In the genomic region with DNA sequence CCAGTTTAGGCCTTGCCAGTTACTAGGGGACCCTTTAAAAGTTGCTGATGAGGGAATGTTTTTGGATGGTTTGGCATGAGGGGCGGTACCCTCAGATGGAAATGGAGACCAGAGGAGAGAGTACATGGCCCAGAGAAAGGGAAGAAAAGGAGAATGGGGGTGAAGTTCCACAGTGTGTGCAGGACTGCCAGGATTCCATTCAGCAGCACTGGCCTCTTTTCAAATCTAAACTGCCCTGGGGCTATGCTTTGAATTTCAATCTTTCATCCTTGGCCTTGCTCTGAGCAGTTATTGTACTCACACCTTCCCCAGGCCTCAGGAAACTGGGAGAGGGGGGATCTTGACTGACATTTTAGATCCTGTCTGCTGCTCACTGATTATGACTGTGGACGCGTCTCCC, we compare ENCODE assay signal across 7 cellular contexts. TPM values are rescaled to one million over a fixed set of nuclear protein-coding genes. Genes with fewer than 3 reads are reported as not detected.
A peak's percentile ranks its signal among the peaks of the same experiment; 100 is the strongest.
DNase-seq lines count a peak whose midpoint lies in the region; ATAC-seq, FAIRE-seq and TF ChIP-seq lines count a peak whose summit lies in the region.
"Had no signal": no experiment of that assay in that cellular context is flagged by ENCODE, and none has a peak within 500 bp of the region (broad histone marks: within the 10 kb centered on the region; RNA-seq: fewer than 3 reads in every experiment).

No MANE protein-coding gene starts in this region.

- H3K4me1 ChIP-seq in A549, result peaks cover 74% of the 10 kb centered on the region
- peaks cover 34% of the 10 kb centered on the region for H3K4me1 ChIP-seq in OCI-LY1 (ENCODE audit: insufficient read depth, low read length, severe bottlenecking)

- TF ChIP-seq EP300 in A549 (IDR thresholded peaks at IDR 0.05), result no peak

- POLR2A ChIA-PET in A549 (lab: Yijun Ruan, JAX), result interaction anchor here (1.1 to 1.9 kb wide), 3 partner anchors 9 to 42 kb away, joined by 3 to 9 read pairs (median 3); no protein-coding TSS in a partner anchor

- peaks cover 9% of the 10 kb centered on the region for H3K79me2 ChIP-seq in OCI-LY1 (ENCODE audit: insufficient read depth, low read length)

- H4K20me1 ChIP-seq in OCI-LY1 (ENCODE audit: insufficient read depth, low read length), result no peaks in the 10 kb centered on the region

- TF ChIP-seq RAD21 in A549 (conservative IDR thresholded peaks at IDR 0.05 in 1 of 2, IDR thresholded peaks at IDR 0.05 in 1 of 2), result no peak

- H3K27me3 ChIP-seq in OCI-LY1 (ENCODE audit: insufficient read depth, low read length), result no peaks in the 10 kb centered on the region

- no peak for FAIRE-seq in A549 (lab: Jason Lieb, UNC)

- H3F3A ChIP-seq in OCI-LY1 (ENCODE audit: insufficient read depth, low read length), result no peaks in the 10 kb centered on the region

- no peak for ATAC-seq in A549

- H3K36me3 ChIP-seq in OCI-LY1 (ENCODE audit: insufficient read depth, low read length), result peaks cover 85% of the 10 kb centered on the region

- H3K27ac ChIP-seq in A549 (peak overlapping the region; percentile 97 to 100), OCI-LY1 (ENCODE audit: low read depth, low read length, poor library complexity, severe bottlenecking) (no peak overlapping the region)

- H3K4me2 ChIP-seq in A549, result peak overlapping the region; percentile 95
- H3K4me2 ChIP-seq in OCI-LY1 (ENCODE audit: low read length), result 0 out of 2 replicates have a peak overlapping the region, but pooled peaks have one; percentile 6

- peak overlapping the region; percentile 7; the same call in 1 of the 2 replicates for H3K9ac ChIP-seq in OCI-LY1 (ENCODE audit: low read length)

- no peak for TF ChIP-seq CTCF in A549 (IDR thresholded peaks at IDR 0.05)
- TF ChIP-seq CTCF in OCI-LY1 (IDR thresholded peaks at IDR 0.05; ENCODE audit: low read length), result no peak

- DNase-seq in A549 (ENCODE audit: low read depth in 1 of 2, low spot score in 1 of 2) (no peak), globus pallidus (ENCODE audit: low spot score) (peak; percentile 49), NCI-H2107 (lab: John Stamatoyannopoulos, UW) (no peak), NCI-H1436 treated with DMSO at 0.1 percent for 48 hours (lab: John Stamatoyannopoulos, UW) (no peak), NCI-H146 treated with DMSO at 0.1 percent for 48 hours (lab: John Stamatoyannopoulos, UW; ENCODE audit: unreplicated experiment) (no peak)
- DNase-seq: cerebellar nuclear complex had no signal

- CTCF ChIA-PET in A549 (lab: Yijun Ruan, JAX), result interaction anchor here (0.9 to 6.1 kb wide), 8 partner anchors 11 to 97 kb away, joined by 3 to 42 read pairs (median 4); no protein-coding TSS in a partner anchor

- no peak overlapping the region for H2AFZ ChIP-seq in OCI-LY1 (ENCODE audit: low read length)

- H3K4me3 ChIP-seq in A549 (peak overlapping the region; percentile 89), OCI-LY1 (ENCODE audit: low read depth, low read length, poor library complexity, severe bottlenecking) (no peak overlapping the region)

- TF ChIP-seq POLR2A in A549 (IDR thresholded peaks at IDR 0.05; ENCODE audit: low read length), result no peak

- H3K9me3 ChIP-seq in A549, result no peaks in the 10 kb centered on the region
- H3K9me3 ChIP-seq in OCI-LY1 (ENCODE audit: low read length), result no peaks in the 10 kb centered on the region

- 91% methylated on average over 3 of the region's 3 CpGs for WGBS in A549 (ENCODE audit: missing lambda C conversion rate)

- H3K9me2 ChIP-seq in OCI-LY1 (ENCODE audit: low read depth, low read length), result no peaks in the 10 kb centered on the region

TF ChIP-seq in A549, 52 proteins besides CTCF, POLR2A, EP300 and RAD21:
- TF ChIP-seq HOXB5 (CRISPR knock-in tag; IDR thresholded peaks at IDR 0.05) (no peak), KDM1A (IDR thresholded peaks at IDR 0.05; ENCODE audit: low read depth) (no peak), HEYL (CRISPR knock-in tag; IDR thresholded peaks at IDR 0.05) (no peak), CBX2 (IDR thresholded peaks at IDR 0.05; ENCODE audit: borderline replicate concordance, low read depth) (no peak), FOSL2 (IDR thresholded peaks at IDR 0.05) (no peak), FOSL2 (CRISPR knock-in tag; IDR thresholded peaks at IDR 0.05) (no peak), USF2 (IDR thresholded peaks at IDR 0.05) (no peak), HOXA7 (CRISPR knock-in tag; IDR thresholded peaks at IDR 0.05) (no peak), MAFK (IDR thresholded peaks at IDR 0.05; ENCODE audit: partially characterized antibody) (no peak), FOSB (CRISPR knock-in tag; IDR thresholded peaks at IDR 0.05) (no peak), RCOR1 (IDR thresholded peaks at IDR 0.05; ENCODE audit: low read depth, low read length) (no peak), E2F6 (IDR thresholded peaks at IDR 0.05; ENCODE audit: borderline replicate concordance, low read depth) (no peak), MAX (IDR thresholded peaks at IDR 0.05) (no peak), TP53 (CRISPR knock-in tag; IDR thresholded peaks at IDR 0.05) (no peak), RARB (CRISPR knock-in tag; IDR thresholded peaks at IDR 0.05) (no peak)
- TF ChIP-seq, protein P1, sequence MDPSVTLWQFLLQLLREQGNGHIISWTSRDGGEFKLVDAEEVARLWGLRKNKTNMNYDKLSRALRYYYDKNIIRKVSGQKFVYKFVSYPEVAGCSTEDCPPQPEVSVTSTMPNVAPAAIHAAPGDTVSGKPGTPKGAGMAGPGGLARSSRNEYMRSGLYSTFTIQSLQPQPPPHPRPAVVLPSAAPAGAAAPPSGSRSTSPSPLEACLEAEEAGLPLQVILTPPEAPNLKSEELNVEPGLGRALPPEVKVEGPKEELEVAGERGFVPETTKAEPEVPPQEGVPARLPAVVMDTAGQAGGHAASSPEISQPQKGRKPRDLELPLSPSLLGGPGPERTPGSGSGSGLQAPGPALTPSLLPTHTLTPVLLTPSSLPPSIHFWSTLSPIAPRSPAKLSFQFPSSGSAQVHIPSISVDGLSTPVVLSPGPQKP (IDR thresholded peaks at IDR 0.05; ENCODE audit: low read depth, low read length), result no peak
- TF ChIP-seq, protein P2, sequence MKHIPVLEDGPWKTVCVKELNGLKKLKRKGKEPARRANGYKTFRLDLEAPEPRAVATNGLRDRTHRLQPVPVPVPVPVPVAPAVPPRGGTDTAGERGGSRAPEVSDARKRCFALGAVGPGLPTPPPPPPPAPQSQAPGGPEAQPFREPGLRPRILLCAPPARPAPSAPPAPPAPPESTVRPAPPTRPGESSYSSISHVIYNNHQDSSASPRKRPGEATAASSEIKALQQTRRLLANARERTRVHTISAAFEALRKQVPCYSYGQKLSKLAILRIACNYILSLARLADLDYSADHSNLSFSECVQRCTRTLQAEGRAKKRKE (CRISPR knock-in tag; IDR thresholded peaks at IDR 0.05; ENCODE audit: low read depth), result no peak

RNA-seq across cellular contexts. Expression of gene SLC3A2, which starts 3.0 kb away (rescaled TPM):
- polyA plus RNA-seq in A549 (2011; rRNA removed) (1,064 and 1,133 TPM in 2 replicates), A549 (2017; fragmentation: RNase III; extraction: RNeasy Plus Mini Kit Qiagen cat#74134 plus additional on column Dnase treatment) (906 to 1,102 TPM (median 1,007 TPM) in 3 replicates)
- polyA plus RNA-seq in A549 (2012; cell fraction: cytosol; rRNA removed), result 1,069 and 1,103 TPM in 2 replicates
- 2,860 and 2,938 TPM in 2 replicates for polyA plus RNA-seq in A549 (2012; cell fraction: nucleus; rRNA removed)
- 561 and 608 TPM in 2 replicates for polyA minus RNA-seq in A549 (2011; rRNA and poly(A)+ RNA removed)

RNA-seq across cellular contexts. Expression of gene CHRM1, which starts 37.5 kb away (rescaled TPM):
- polyA plus RNA-seq in A549 (2011; rRNA removed) (not detected in 2 replicates), A549 (2017; fragmentation: RNase III; extraction: RNeasy Plus Mini Kit Qiagen cat#74134 plus additional on column Dnase treatment) (not detected in 3 replicates)
- not detected in 2 replicates for polyA plus RNA-seq in A549 (2012; cell fraction: cytosol; rRNA removed)
- not detected in 2 replicates for polyA plus RNA-seq in A549 (2012; cell fraction: nucleus; rRNA removed)
- not detected in 2 replicates for polyA minus RNA-seq in A549 (2011; rRNA and poly(A)+ RNA removed)

RNA-seq across cellular contexts. Expression of gene WDR74, which starts 44.3 kb away (rescaled TPM):
- polyA plus RNA-seq in A549 (2011; rRNA removed), result 47.6 and 52.9 TPM in 2 replicates
- polyA plus RNA-seq in A549 (2012; cell fraction: cytosol; rRNA removed), result 130 and 135 TPM in 2 replicates
- polyA plus RNA-seq in A549 (2012; cell fraction: nucleus; rRNA removed), result 216 and 240 TPM in 2 replicates
- polyA plus RNA-seq in A549 (2017; fragmentation: RNase III; extraction: RNeasy Plus Mini Kit Qiagen cat#74134 plus additional on column Dnase treatment), result 88.9 to 100 TPM (median 90.6 TPM) in 3 replicates
- 79.9 and 130 TPM in 2 replicates for polyA minus RNA-seq in A549 (2011; rRNA and poly(A)+ RNA removed)

RNA-seq across cellular contexts. Expression of gene TEX54, which starts 51.0 kb away (rescaled TPM):
- polyA plus RNA-seq in A549 (2011; rRNA removed), result not detected in 2 replicates
- not detected in 2 replicates for polyA plus RNA-seq in A549 (2012; cell fraction: cytosol; rRNA removed)
- 0.39 TPM in 1 of 2 replicates, not detected in the other for polyA plus RNA-seq in A549 (2012; cell fraction: nucleus; rRNA removed)
- polyA plus RNA-seq in A549 (2017; fragmentation: RNase III; extraction: RNeasy Plus Mini Kit Qiagen cat#74134 plus additional on column Dnase treatment), result not detected in 3 replicates
- polyA minus RNA-seq in A549 (2011; rRNA and poly(A)+ RNA removed), result not detected in 2 replicates

RNA-seq across cellular contexts. Expression of gene STX5, which starts 51.8 kb away (rescaled TPM):
- polyA plus RNA-seq in A549 (2011; rRNA removed) (30.3 and 32.3 TPM in 2 replicates), A549 (2017; fragmentation: RNase III; extraction: RNeasy Plus Mini Kit Qiagen cat#74134 plus additional on column Dnase treatment) (16.8 to 21.0 TPM (median 19.5 TPM) in 3 replicates)
- 16.3 and 20.3 TPM in 2 replicates for polyA plus RNA-seq in A549 (2012; cell fraction: cytosol; rRNA removed)
- 14.0 and 14.4 TPM in 2 replicates for polyA plus RNA-seq in A549 (2012; cell fraction: nucleus; rRNA removed)
- polyA minus RNA-seq in A549 (2011; rRNA and poly(A)+ RNA removed), result 43.6 and 47.7 TPM in 2 replicates
